ENCODE assay signal across 10 cellular contexts in genomic region chr20:25053207-25054132, GRCh38. TPM values are rescaled to one million over a fixed set of nuclear protein-coding genes. Genes with fewer than 3 reads are reported as not detected.
DNase-seq lines count a peak whose midpoint lies in the region; ATAC-seq, FAIRE-seq and TF ChIP-seq lines count a peak whose summit lies in the region.
"Had no signal": no experiment of that assay in that cellular context is flagged by ENCODE, and none has a peak within 500 bp of the region (broad histone marks: within the 10 kb centered on the region; RNA-seq: fewer than 3 reads in every experiment).

No MANE protein-coding gene starts in this region.

- H3K27ac Mint-ChIP-seq in astrocyte (ENCODE audit: unreplicated experiment) (no peak overlapping the region), progenitor cell of endocrine pancreas (no peak overlapping the region)

- H4K8ac ChIP-seq in IMR-90 (ENCODE audit: low read depth in 2 of 2, low read length in 2 of 2) = no peak overlapping the region

- H3K79me1 ChIP-seq in IMR-90 (ENCODE audit: low read depth in 1 of 2, low read length in 2 of 2) = no peaks in the 10 kb centered on the region

- H3K9me3 ChIP-seq in IMR-90 (ENCODE audit: control insufficient read depth, insufficient read depth, low read length) = no peaks in the 10 kb centered on the region
- H3K9me3 ChIP-seq in astrocyte (ENCODE audit: insufficient read depth, low read depth, low read length) = no peaks in the 10 kb centered on the region
- H3K9me3 ChIP-seq in effector memory CD4-positive, alpha-beta T cell (ENCODE audit: control insufficient read depth, low read length) = no peaks in the 10 kb centered on the region

- H3K9me3 Mint-ChIP-seq in astrocyte (ENCODE audit: unreplicated experiment) (peaks cover 1% of the 10 kb centered on the region), progenitor cell of endocrine pancreas (ENCODE audit: low read depth) (no peaks in the 10 kb centered on the region)

- POLR2A ChIA-PET in IMR-90 (lab: Charles Lee; ENCODE audit: unreplicated experiment) = no interaction called here

- in situ Hi-C loops in IMR-90 (cut with MboI; ENCODE audit: low sequenced_read_pairs) = no loop called here

- H2AK5ac ChIP-seq in IMR-90 (ENCODE audit: low read depth, low read length) = no peak overlapping the region

- no peak overlapping the region for H2BK20ac ChIP-seq in IMR-90 (ENCODE audit: low read depth, low read length)

- ATAC-seq in IMR-90 (ENCODE audit: low read depth) = no peak
- no peak for ATAC-seq in GM21360 (IDR thresholded peaks at IDR 0.05; ENCODE audit: unreplicated experiment)
- ATAC-seq in GM21723 (IDR thresholded peaks at IDR 0.05; ENCODE audit: unreplicated experiment) = no peak

- TF ChIP-seq POLR2A in IMR-90 (IDR thresholded peaks at IDR 0.05; ENCODE audit: low read depth, low read length) = no peak

- whole genome bisulfite sequencing in IMR-90 (ENCODE audit: extremely low coverage in 2 of 2, insufficient read length in 1 of 2), 2 experiments = no CpG with 5 or more reads among the region's 13 CpGs

- no peak overlapping the region for H2BK120ac ChIP-seq in IMR-90 (ENCODE audit: low read depth, low read length)

- intact Hi-C loops in IMR-90 (cut with micrococcal nuclease) = no loop called here

- FAIRE-seq in astrocyte (lab: Jason Lieb, UNC) = no peak

- H2AK9ac ChIP-seq in IMR-90 (replicated peaks; ENCODE audit: low read depth, low read length, poor library complexity) = no peak overlapping the region

- no peak overlapping the region for H3K14ac ChIP-seq in IMR-90 (replicated peaks; ENCODE audit: low read depth, low read length)

- TF ChIP-seq CTCF in IMR-90 (conservative IDR thresholded peaks at IDR 0.05; ENCODE audit: low read depth, low read length) (no peak), astrocyte (IDR thresholded peaks at IDR 0.05; ENCODE audit: insufficient read depth, low read depth, low read length) (no peak), progenitor cell of endocrine pancreas (IDR thresholded peaks at IDR 0.05; ENCODE audit: unreplicated experiment) (no peak)

- no peak overlapping the region for H3K9ac ChIP-seq in IMR-90 (ENCODE audit: low read depth, low read length)
- H3K9ac ChIP-seq in astrocyte (ENCODE audit: low read length) = no peak overlapping the region

- H2BK15ac ChIP-seq in IMR-90 (ENCODE audit: low read depth, low read length) = no peak overlapping the region

- no peak for TF ChIP-seq RAD21 in IMR-90 (IDR thresholded peaks at IDR 0.05; ENCODE audit: low read length)

- peak overlapping the region; percentile 18; the same call in 1 of the 2 replicates for H3K27ac ChIP-seq in IMR-90 (ENCODE audit: insufficient read depth, low read length)
- H3K27ac ChIP-seq in astrocyte (ENCODE audit: low read depth, low read length) = no peak overlapping the region
- peak overlapping the region; percentile 89 for H3K27ac ChIP-seq in layer of hippocampus (ENCODE audit: low read depth, low read length)
- peak overlapping the region; percentile 92 for H3K27ac ChIP-seq in temporal lobe (ENCODE audit: low read depth, low read length)
- H3K27ac ChIP-seq in effector memory CD4-positive, alpha-beta T cell (ENCODE audit: insufficient read depth, low read length, poor library complexity, severe bottlenecking) = no peak overlapping the region

- H3K79me2 ChIP-seq in astrocyte (ENCODE audit: insufficient read depth, low read length) = no peaks in the 10 kb centered on the region

- dilution Hi-C loops in IMR-90 (cut with HindIII; ENCODE audit: low sequenced_read_pairs, unreplicated experiment) = no loop called here

- no peak overlapping the region for H3K18ac ChIP-seq in IMR-90 (ENCODE audit: low read depth, low read length)

- no TSS peak for BruUV-seq in IMR-90 (replicated peaks; lab: Mats Ljungman, UMichigan)

- no peak overlapping the region; the same call in 1 of the 2 replicates for H3K4me2 ChIP-seq in IMR-90 (ENCODE audit: low read depth, low read length)
- no peak overlapping the region for H3K4me2 ChIP-seq in astrocyte (ENCODE audit: low read length)

- peaks cover 72% of the 10 kb centered on the region for H3K27me3 Mint-ChIP-seq in astrocyte (ENCODE audit: low read depth, unreplicated experiment)
- H3K27me3 Mint-ChIP-seq in progenitor cell of endocrine pancreas = peaks cover 73% of the 10 kb centered on the region

- peaks cover 7% of the 10 kb centered on the region; the same call in 1 of the 2 replicates for H4K20me1 ChIP-seq in IMR-90 (ENCODE audit: insufficient read depth, low read length)
- H4K20me1 ChIP-seq in astrocyte (ENCODE audit: insufficient read depth, low read length) = peaks cover 23% of the 10 kb centered on the region

- H2BK5ac ChIP-seq in IMR-90 (ENCODE audit: low read depth, low read length, poor library complexity, severe bottlenecking) = no peak overlapping the region

- H3K36me3 ChIP-seq in IMR-90 (ENCODE audit: control insufficient read depth, insufficient read depth, low read length) (no peaks in the 10 kb centered on the region), astrocyte (ENCODE audit: insufficient read depth, low read length) (no peaks in the 10 kb centered on the region)
- H3K36me3 ChIP-seq in effector memory CD4-positive, alpha-beta T cell (ENCODE audit: control insufficient read depth, insufficient read depth, low read length) = no peaks in the 10 kb centered on the region

- H3K36me3 Mint-ChIP-seq in astrocyte (ENCODE audit: low read depth, unreplicated experiment) (peaks cover 2% of the 10 kb centered on the region), progenitor cell of endocrine pancreas (ENCODE audit: insufficient read depth) (no peaks in the 10 kb centered on the region)

- H3K27me3 ChIP-seq in IMR-90 (ENCODE audit: control insufficient read depth, insufficient read depth, low read length) (peaks cover 24% of the 10 kb centered on the region; the same call in 1 of the 2 replicates), astrocyte (ENCODE audit: insufficient read depth, low read length) (peaks cover 23% of the 10 kb centered on the region), layer of hippocampus (ENCODE audit: control insufficient read depth, insufficient read depth, low read length) (no peaks in the 10 kb centered on the region)
- no peaks in the 10 kb centered on the region for H3K27me3 ChIP-seq in effector memory CD4-positive, alpha-beta T cell (replicated peaks; ENCODE audit: control insufficient read depth, insufficient read depth, low read length, poor library complexity, severe bottlenecking)

- H3K9me1 ChIP-seq in IMR-90 (ENCODE audit: insufficient read depth, low read length) = 0 out of 2 replicates have a peak, but pooled peaks cover 2% of the 10 kb centered on the region

- no peak overlapping the region for H3K4ac ChIP-seq in IMR-90 (ENCODE audit: low read depth, low read length)

- H3K56ac ChIP-seq in IMR-90 (ENCODE audit: extremely low read depth, insufficient read depth, low read length) = no peak overlapping the region

- no peak overlapping the region for H3K4me3 ChIP-seq in IMR-90 (ENCODE audit: insufficient read depth, low read depth, low read length)
- H3K4me3 ChIP-seq in astrocyte (ENCODE audit: insufficient read depth, low read depth, low read length) = no peak overlapping the region
- H3K4me3 ChIP-seq in effector memory CD4-positive, alpha-beta T cell (ENCODE audit: insufficient read depth, low read depth, low read length, poor library complexity, severe bottlenecking) = no peak overlapping the region

- peaks cover 8% of the 10 kb centered on the region; the same call in 1 of the 2 replicates for H3K4me1 ChIP-seq in IMR-90 (ENCODE audit: control insufficient read depth, insufficient read depth, low read length)
- H3K4me1 ChIP-seq in astrocyte (ENCODE audit: insufficient read depth, low read length) = peaks cover 13% of the 10 kb centered on the region
- peaks cover 23% of the 10 kb centered on the region for H3K4me1 ChIP-seq in effector memory CD4-positive, alpha-beta T cell (ENCODE audit: control insufficient read depth, insufficient read depth, low read length, poor library complexity, severe bottlenecking)

- no peak overlapping the region for H3K23ac ChIP-seq in IMR-90 (ENCODE audit: low read depth, low read length)

- DNase-seq in IMR-90 = peak; percentile 41
- DNase-seq in astrocyte (ENCODE audit: low read depth) = peak; percentile 35
- DNase-seq in progenitor cell of endocrine pancreas (ENCODE audit: low spot score, unreplicated experiment) = no peak
- no peak for DNase-seq in effector memory CD4-positive, alpha-beta T cell
- DNase-seq: NCI-H146 had no signal

- H4K91ac ChIP-seq in IMR-90 (ENCODE audit: insufficient read depth, low read depth, low read length) = no peak overlapping the region

- no peak overlapping the region for H4K5ac ChIP-seq in IMR-90 (ENCODE audit: low read depth, low read length)

- H3K4me3 Mint-ChIP-seq in astrocyte (ENCODE audit: unreplicated experiment) = no peak overlapping the region
- H3K4me3 Mint-ChIP-seq in progenitor cell of endocrine pancreas (ENCODE audit: low read depth) = no peak overlapping the region

- CTCF ChIA-PET in IMR-90 (lab: Yijun Ruan, JAX) = no interaction called here

- H3K4me1 Mint-ChIP-seq in astrocyte (ENCODE audit: low read depth, unreplicated experiment) (no peaks in the 10 kb centered on the region), progenitor cell of endocrine pancreas (ENCODE audit: low read depth) (no peaks in the 10 kb centered on the region)

- H2AFZ ChIP-seq in IMR-90 (replicated peaks; ENCODE audit: low read length, poor library complexity) (no peak overlapping the region), astrocyte (ENCODE audit: low read depth, low read length) (no peak overlapping the region)

TF ChIP-seq in IMR-90, 13 proteins besides CTCF, POLR2A, EP300 and RAD21 (continues in another document):
- no peak for TF ChIP-seq MAZ (IDR thresholded peaks at IDR 0.05; ENCODE audit: borderline replicate concordance, low read depth, low read length)
- TF ChIP-seq CEBPB (IDR thresholded peaks at IDR 0.05; ENCODE audit: low read depth, low read length) = no peak
- no peak for TF ChIP-seq RCOR1 (IDR thresholded peaks at IDR 0.05; ENCODE audit: insufficient replicate concordance, low read length)
- TF ChIP-seq BHLHE40 (IDR thresholded peaks at IDR 0.05; ENCODE audit: low read depth, low read length) = no peak
- TF ChIP-seq CHD1 (IDR thresholded peaks at IDR 0.05; ENCODE audit: low read depth, low read length) = no peak
- no peak for TF ChIP-seq SMC3 (IDR thresholded peaks at IDR 0.05; ENCODE audit: low read depth, low read length)

RNA-seq across cellular contexts. Expression of gene ACSS1, which starts 4.5 kb away (rescaled TPM):
- total RNA-seq in IMR-90 (2012; rRNA removed) = 0.56 and 0.72 TPM in 2 replicates
- polyA plus RNA-seq in IMR-90 (2012; rRNA removed) = 1.0 and 1.2 TPM in 2 replicates
- polyA plus RNA-seq in IMR-90 (2012; cell fraction: cytosol; rRNA removed) = 0.81 and 1.0 TPM in 2 replicates
- polyA plus RNA-seq in IMR-90 (2012; cell fraction: nucleus; rRNA removed; ENCODE audit: low replicate concordance) = 3.1 and 4.1 TPM in 2 replicates
- 0.24 and 0.27 TPM in 2 replicates for total RNA-seq in astrocyte
- 3.9 TPM for total RNA-seq in temporal lobe
- total RNA-seq in progenitor cell of endocrine pancreas = 0.67 and 0.72 TPM in 2 replicates

RNA-seq across cellular contexts. Expression of gene VSX1, which starts 28.5 kb away (rescaled TPM):
- total RNA-seq in IMR-90 (2012; rRNA removed) = not detected in 2 replicates
- not detected in 2 replicates for polyA plus RNA-seq in IMR-90 (2012; rRNA removed)
- polyA plus RNA-seq in IMR-90 (2012; cell fraction: cytosol; rRNA removed) = not detected in 2 replicates
- polyA plus RNA-seq in IMR-90 (2012; cell fraction: nucleus; rRNA removed; ENCODE audit: low replicate concordance) = not detected in 2 replicates
- total RNA-seq in astrocyte = not detected in 2 replicates
- under 0.01 TPM for total RNA-seq in temporal lobe
- not detected in 2 replicates for total RNA-seq in progenitor cell of endocrine pancreas
- total RNA-seq: activated CD8-positive, alpha-beta memory T cell treated with anti-CD3 and anti-CD28 coated beads for 36 hours had no signal

Comparison
In these comparisons a context has a peak if more than half of its experiments do, and no peak if none do; other contexts are left out.
1. DNase-seq: peak in IMR-90 (single experiment) and astrocyte (single experiment); none in progenitor cell of endocrine pancreas (single experiment) and effector memory CD4-positive, alpha-beta T cell (0 of 3).
2. H3K27ac ChIP-seq: peak in IMR-90 (single experiment), layer of hippocampus (single experiment) and temporal lobe (single experiment); none in astrocyte (single experiment) and effector memory CD4-positive, alpha-beta T cell (single experiment).